ENCODE assay signal across 8 cellular contexts in genomic region chr20:2206957-2207769, GRCh38.
DNase-seq lines count a peak whose midpoint lies in the region; ATAC-seq, FAIRE-seq and TF ChIP-seq lines count a peak whose summit lies in the region.

No MANE protein-coding gene starts in this region.

- H3K36me3 ChIP-seq in bronchial epithelial cell (ENCODE audit: control insufficient read depth, insufficient read depth, low read length) (no peaks in the 10 kb centered on the region), spleen (no peaks in the 10 kb centered on the region), SJCRH30 (no peaks in the 10 kb centered on the region)

- ATAC-seq in GM21529 (IDR thresholded peaks at IDR 0.05; ENCODE audit: unreplicated experiment) = peak; percentile 72

- H3K27ac ChIP-seq in spleen (peak overlapping the region in 6 of 8 donors; percentile 0 to 74 (median 58)), SJCRH30 (no peak overlapping the region)

- peaks cover 8% of the 10 kb centered on the region for H3K27me3 ChIP-seq in bronchial epithelial cell (ENCODE audit: control insufficient read depth, insufficient read depth, low read length)
- H3K27me3 ChIP-seq in spleen (replicated peaks in 1 of 7) = peaks cover 0 to 34% (median 6%) of the 10 kb centered on the region in 7 donors
- H3K27me3 ChIP-seq in SJCRH30 = peaks cover 3% of the 10 kb centered on the region; the same call in 1 of the 2 replicates

- 1 to 5% (median 3%) methylated on average over 11 to 82 of the region's 82 CpGs for WGBS in spleen, 5 donors

- intact Hi-C loops in spleen (cut with DNase I; ENCODE audit: low total_unique reads) = loop anchor here (5.0 kb wide), 2 partner anchors 140 to 245 kb away; no protein-coding TSS in a partner anchor

- peak; percentile 62 for TF ChIP-seq CTCF in WI38 (IDR thresholded peaks at IDR 0.05; ENCODE audit: low read depth, low read length)
- peak; percentile 89 for TF ChIP-seq CTCF in bronchial epithelial cell (IDR thresholded peaks at IDR 0.05; ENCODE audit: insufficient read depth, low read length, severe bottlenecking)
- peak; percentile 66 to 91 (median 83) for TF ChIP-seq CTCF in spleen (IDR thresholded peaks at IDR 0.05 in 8 of 11, conservative IDR thresholded peaks at IDR 0.05 in 3 of 11)

- FAIRE-seq in bronchial epithelial cell (lab: Jason Lieb, UNC) = no peak

- H3K4me3 ChIP-seq in WI38 (ENCODE audit: low read depth, low read length) (peak overlapping the region; percentile 43), bronchial epithelial cell (ENCODE audit: low read depth, low read length) (peak overlapping the region; percentile 43), spleen (peak overlapping the region; percentile 47 to 84 (median 54)), SJCRH30 (no peak overlapping the region)

- H3K9me3 ChIP-seq in spleen = no peaks in the 10 kb centered on the region
- H3K9me3 ChIP-seq in SJCRH30 (replicated peaks) = no peaks in the 10 kb centered on the region

- DNase-seq in CMK (ENCODE audit: low read depth) (peak; percentile 18), NCI-H1048 (lab: John Stamatoyannopoulos, UW) (peak; percentile 31), bronchial epithelial cell (ENCODE audit: low read depth) (no peak), iris pigment epithelial cell (ENCODE audit: low read depth) (peak; percentile 43), spleen (peak; percentile 96), SJCRH30 (no peak)

- H3K4me1 ChIP-seq in spleen = peaks cover 0 to 49% (median 32%) of the 10 kb centered on the region in 6 donors
- H3K4me1 ChIP-seq in SJCRH30 = no peaks in the 10 kb centered on the region

- no peak for TF ChIP-seq POLR2A in spleen (IDR thresholded peaks at IDR 0.05)

Comparison
In these comparisons a context has a peak if more than half of its experiments do, and no peak if none do; other contexts are left out.
1. DNase-seq: peak in CMK (single experiment), NCI-H1048 (single experiment), iris pigment epithelial cell (single experiment) and spleen (single experiment); none in bronchial epithelial cell (single experiment) and SJCRH30 (0 of 2).
2. Peak in every context shown above with its lines, with median percentiles within 50 percentile points of each other: CTCF ChIP-seq.